Comparison of ENCODE assay signal across 8 cellular contexts in genomic region chr9:78272307-78272706, GRCh38.
"Had no signal": no experiment of that assay in that cellular context is flagged by ENCODE, and none has a peak within 500 bp of the region (broad histone marks: within the 10 kb centered on the region; RNA-seq: fewer than 3 reads in every experiment).

No MANE protein-coding gene starts in this region.

- DNase-seq: GDM1, GF-D8 had no signal

- ATAC-seq: GM12878 had no signal

- H3K4me3 ChIP-seq: GM12878 had no signal

- FAIRE-seq: G401.6, GM12878, GM12891, GM12892, GM18507, GM19239 had no signal
